ENCODE assay signal across 35 cellular contexts in genomic region chr18:44903327-44903726, GRCh38.
"Had no signal": no experiment of that assay in that cellular context is flagged by ENCODE, and none has a peak within 500 bp of the region (broad histone marks: within the 10 kb centered on the region; RNA-seq: fewer than 3 reads in every experiment).

No MANE protein-coding gene starts in this region.

- H3K9ac ChIP-seq: KMS-11 had no signal

- DNase-seq: Karpas-422, Kasumi-1, MG63, MM.1S, MV-4-11, NCI-H1048, NCI-H1092, NCI-H1092 treated with DMSO at 0.1 percent for 48 hours, NCI-H1105, NCI-H1105 treated with DMSO at 0.1 percent for 48 hours, NCI-H1417, NCI-H1417 treated with DMSO at 0.1 percent for 48 hours, NCI-H1436, NCI-H1436 treated with DMSO at 0.1 percent for 48 hours, NCI-H146, NCI-H1694, NCI-H1694 treated with DMSO at 0.1 percent for 48 hours, NCI-H187, NCI-H187 treated with DMSO at 0.1 percent for 48 hours, NCI-H1930, NCI-H2029, NCI-H2029 treated with DMSO at 0.1 percent for 48 hours, NCI-H2081, NCI-H2081 treated with DMSO at 0.1 percent for 48 hours, NCI-H2107, NCI-H2171, NCI-H2171 treated with DMSO at 0.1 percent for 48 hours, NCI-H2227 treated with DMSO at 0.1 percent for 48 hours, NCI-H226, NCI-H345, NCI-H446, NCI-H446 treated with DMSO at 0.1 percent for 48 hours, NCI-H510A, NCI-H510A treated with DMSO at 0.1 percent for 48 hours had no signal

- H3K9me3 ChIP-seq: MG63 had no signal

- H3K4me3 ChIP-seq: MG63 had no signal

- H3K36me3 ChIP-seq: MG63 had no signal

- H3K27me3 ChIP-seq: MG63 had no signal
